ENCODE assay signal across 8 cellular contexts in genomic region chr20:32902456-32903420, GRCh38. TPM values are rescaled to one million over a fixed set of nuclear protein-coding genes. Genes with fewer than 3 reads are reported as not detected.
DNase-seq lines count a peak whose midpoint lies in the region; TF ChIP-seq lines count a peak whose summit lies in the region.

No MANE protein-coding gene starts in this region.

- H3K27me3 ChIP-seq in H7 (ENCODE audit: control insufficient read depth, insufficient read depth, low read length) (no peaks in the 10 kb centered on the region), esophagus muscularis mucosa (no peaks in the 10 kb centered on the region), neural progenitor cell (no peaks in the 10 kb centered on the region)

- H3K4me3 Mint-ChIP-seq in neural progenitor cell: no peak overlapping the region

- peaks cover 0 to 4% (median 1%) of the 10 kb centered on the region in 4 donors for H3K4me1 ChIP-seq in esophagus muscularis mucosa
- no peaks in the 10 kb centered on the region for H3K4me1 ChIP-seq in neural progenitor cell

- H3K9me3 ChIP-seq in esophagus muscularis mucosa (no peaks in the 10 kb centered on the region), neural progenitor cell (ENCODE audit: low read depth) (no peaks in the 10 kb centered on the region)

- H3K9ac ChIP-seq in neural progenitor cell: no peak overlapping the region

- H3K27ac ChIP-seq in esophagus muscularis mucosa (replicated peaks in 1 of 4): no peak overlapping the region
- no peak overlapping the region for H3K27ac ChIP-seq in neural progenitor cell
- no peak overlapping the region for H3K27ac ChIP-seq in substantia nigra (ENCODE audit: low read depth, low read length, poor library complexity, severe bottlenecking)

- TF ChIP-seq EP300 in esophagus muscularis mucosa (IDR thresholded peaks at IDR 0.05): no peak

- no peak overlapping the region for H3K27ac Mint-ChIP-seq in neural progenitor cell

- H3K36me3 Mint-ChIP-seq in neural progenitor cell: no peaks in the 10 kb centered on the region

- peak; percentile 24 to 38 for DNase-seq in AML-193 (lab: John Stamatoyannopoulos, UW)
- peak; percentile 90 for DNase-seq in H7
- DNase-seq in NOMO-1 treated with DMSO at 0.1 percent for 48 hours (lab: John Stamatoyannopoulos, UW; ENCODE audit: unreplicated experiment): peak; percentile 33
- DNase-seq in activated CD8-positive, alpha-beta memory T cell treated with anti-CD3 and anti-CD28 coated beads, Interleukin-2, amount 50 U/mL, for 48 hours: peak; percentile 85
- no peak for DNase-seq in esophagus muscularis mucosa (ENCODE audit: extremely low spot score)
- peak; percentile 77 for DNase-seq in neural progenitor cell (ENCODE audit: low spot score)
- DNase-seq in substantia nigra (lab: John Stamatoyannopoulos, UW): peak in 45 of 49 donors; percentile 5 to 75 (median 43)
- DNase-seq in GF-D8 (lab: John Stamatoyannopoulos, UW): no peak

- peaks cover 4% of the 10 kb centered on the region for H3K27me3 Mint-ChIP-seq in neural progenitor cell (ENCODE audit: insufficient read depth, low read depth)

- no peak overlapping the region for H3K4me3 ChIP-seq in H7 (ENCODE audit: insufficient read depth, low read depth, low read length)
- H3K4me3 ChIP-seq in esophagus muscularis mucosa: no peak overlapping the region
- H3K4me3 ChIP-seq in neural progenitor cell: no peak overlapping the region

- 71% methylated on average over 19 of the region's 25 CpGs for WGBS in esophagus muscularis mucosa

- no peak overlapping the region for H3K4me2 ChIP-seq in neural progenitor cell

- H3K4me1 Mint-ChIP-seq in neural progenitor cell: peaks cover 7% of the 10 kb centered on the region

- no peak overlapping the region for H2AFZ ChIP-seq in neural progenitor cell (replicated peaks)

- H3K79me2 ChIP-seq in neural progenitor cell (ENCODE audit: low read depth): no peaks in the 10 kb centered on the region

- intact Hi-C loops in esophagus muscularis mucosa (cut with DNase I): loop anchor here (2.0 kb wide), 1 partner anchor 396 kb away; no protein-coding TSS in a partner anchor

- no peaks in the 10 kb centered on the region for H3F3A ChIP-seq in neural progenitor cell (ENCODE audit: low read depth)

- no peak for TF ChIP-seq POLR2A in esophagus muscularis mucosa (IDR thresholded peaks at IDR 0.05; ENCODE audit: low read depth)

- H4K20me1 ChIP-seq in neural progenitor cell (ENCODE audit: low read depth): no peaks in the 10 kb centered on the region

- no peaks in the 10 kb centered on the region for H3K9me3 Mint-ChIP-seq in neural progenitor cell

- no peaks in the 10 kb centered on the region for H3K36me3 ChIP-seq in H7 (replicated peaks; ENCODE audit: control insufficient read depth, insufficient read depth, low read length)
- no peaks in the 10 kb centered on the region for H3K36me3 ChIP-seq in esophagus muscularis mucosa
- H3K36me3 ChIP-seq in neural progenitor cell: no peaks in the 10 kb centered on the region

- TF ChIP-seq CTCF in esophagus muscularis mucosa (IDR thresholded peaks at IDR 0.05): peak; percentile 83 to 94 (median 86)
- TF ChIP-seq CTCF in neural progenitor cell (IDR thresholded peaks at IDR 0.05): peak; percentile 98

RNA-seq across cellular contexts. Expression of gene EFCAB8, which starts 44.0 kb away (rescaled TPM):
- 0.17 and 0.44 TPM in 2 replicates for total RNA-seq in H7 (2014; rRNA removed; shearing (Covaris generic))
- total RNA-seq in esophagus muscularis mucosa (under 1 TPM in 2 of 4 donors, not detected in 2; 0.17 to 0.92 TPM), neural progenitor cell (ENCODE audit: low replicate concordance) (not detected in 2 replicates)

Comparison
In these comparisons a context has a peak if more than half of its experiments do, and no peak if none do; other contexts are left out.
1. DNase-seq: peak in AML-193 (2 of 2), H7 (single experiment), NOMO-1 treated with DMSO at 0.1 percent for 48 hours (single experiment), activated CD8-positive, alpha-beta memory T cell treated with anti-CD3 and anti-CD28 coated beads, Interleukin-2, amount 50 U/mL, for 48 hours (single experiment), neural progenitor cell (single experiment) and substantia nigra (45 of 49); none in esophagus muscularis mucosa (single experiment) and GF-D8 (single experiment).